Comparison of ENCODE assay signal across 8 cellular contexts in genomic region chr16:58126451-58126968, GRCh38. TPM values are rescaled to one million over a fixed set of nuclear protein-coding genes. Genes with fewer than 3 reads are reported as not detected.
A peak's percentile ranks its signal among the peaks of the same experiment; 100 is the strongest.
DNase-seq lines count a peak whose midpoint lies in the region; ATAC-seq and TF ChIP-seq lines count a peak whose summit lies in the region.

No MANE protein-coding gene starts in this region.

- peak overlapping the region in 1 of 2 donors; percentile 96 for H3K4me3 ChIP-seq in right atrium auricular region
- H3K4me3 ChIP-seq in muscle layer of duodenum (ENCODE audit: low read depth in 1 of 2, low read length in 2 of 2) = peak overlapping the region in 1 of 2 donors; percentile 86

- H3K27ac Mint-ChIP-seq in brain = peak overlapping the region; percentile 73 to 95 (median 89)

- H3K4me1 ChIP-seq in right atrium auricular region (peaks cover 0 to 61% of the 10 kb centered on the region in 2 donors), muscle layer of duodenum (ENCODE audit: control insufficient read depth in 1 of 2, insufficient read depth in 2 of 2, low read length in 2 of 2) (peaks cover 26 to 48% of the 10 kb centered on the region in 2 donors)

- H3K9me3 Mint-ChIP-seq in brain = peaks cover 0 to 8% (median 6%) of the 10 kb centered on the region in 5 experiments

- H3K27me3 ChIP-seq in right atrium auricular region (no peaks in the 10 kb centered on the region), muscle layer of duodenum (ENCODE audit: low read depth, low read length) (no peaks in the 10 kb centered on the region)

- peak overlapping the region; percentile 93 to 95 for H3K27ac ChIP-seq in right atrium auricular region
- H3K27ac ChIP-seq in muscle layer of duodenum (ENCODE audit: low read length) = peak overlapping the region; percentile 51

- no peak for ATAC-seq in left cardiac atrium
- ATAC-seq in HG03457 (IDR thresholded peaks at IDR 0.05; ENCODE audit: unreplicated experiment) = no peak

- H3K36me3 Mint-ChIP-seq in brain = no peaks in the 10 kb centered on the region

- peak overlapping the region; percentile 84 to 97 (median 90) for H3K4me3 Mint-ChIP-seq in brain

- peaks cover 9% of the 10 kb centered on the region for H3K27me3 Mint-ChIP-seq in brain

- TF ChIP-seq CTCF in right atrium auricular region (IDR thresholded peaks at IDR 0.05) = no peak
- TF ChIP-seq CTCF in brain (conservative IDR thresholded peaks at IDR 0.05) = no peak

- DNase-seq in right atrium auricular region (ENCODE audit: low spot score) = no peak
- DNase-seq in left cardiac atrium = no peak
- no peak for DNase-seq in NCI-H446 treated with DMSO at 0.1 percent for 48 hours (lab: John Stamatoyannopoulos, UW)
- DNase-seq in cerebellar nuclear complex (lab: John Stamatoyannopoulos, UW) = no peak
- no peak for DNase-seq in NCI-H2029 (lab: John Stamatoyannopoulos, UW)

- intact Hi-C loops in left cardiac atrium (cut with DNase I) = no loop called here

- H3K9me3 ChIP-seq in right atrium auricular region = no peaks in the 10 kb centered on the region
- no peaks in the 10 kb centered on the region for H3K9me3 ChIP-seq in muscle layer of duodenum (ENCODE audit: control insufficient read depth in 1 of 2, low read length in 2 of 2)

- no peaks in the 10 kb centered on the region for H3K36me3 ChIP-seq in right atrium auricular region
- no peaks in the 10 kb centered on the region for H3K36me3 ChIP-seq in muscle layer of duodenum (ENCODE audit: control insufficient read depth in 1 of 2, insufficient read depth in 2 of 2, low read length in 2 of 2)

- peaks cover 67% of the 10 kb centered on the region for H3K4me1 Mint-ChIP-seq in brain

RNA-seq across cellular contexts. Expression of gene CFAP20, which starts 2.7 kb away (rescaled TPM):
- total RNA-seq in right atrium auricular region (10 to 100 TPM; 36.9 to 64.2 TPM), left cardiac atrium (10 to 100 TPM; 31.6 to 32.0 TPM)
- polyA plus RNA-seq in brain (ENCODE audit: insufficient read depth, low read depth, low replicate concordance) = 85.1 TPM
